31 cellular contexts compared by ENCODE assay signal in the genomic region with DNA sequence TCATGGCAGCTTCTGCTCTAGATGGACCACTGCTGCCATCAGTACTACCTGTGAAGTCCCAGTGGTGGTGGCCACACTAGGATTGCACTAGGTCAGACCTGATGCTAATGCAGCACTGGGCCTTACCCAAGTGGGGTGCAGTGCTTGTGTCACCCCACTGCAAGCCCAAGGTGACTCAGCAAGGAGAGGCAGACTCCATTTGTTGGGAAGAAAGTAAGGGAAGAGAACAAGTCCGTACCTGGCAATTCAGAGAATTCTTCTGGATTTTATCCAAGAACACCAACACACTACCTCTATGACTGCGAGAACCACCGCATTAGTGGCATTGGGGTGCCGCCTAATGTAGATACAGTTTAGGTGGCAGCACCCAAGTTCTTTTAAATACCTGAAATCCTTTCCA. TPM values are rescaled to one million over a fixed set of nuclear protein-coding genes. Genes with fewer than 3 reads are reported as not detected.
A peak's percentile ranks its signal among the peaks of the same experiment; 100 is the strongest.
DNase-seq lines count a peak whose midpoint lies in the region; ATAC-seq, FAIRE-seq and TF ChIP-seq lines count a peak whose summit lies in the region.
"Had no signal": no experiment of that assay in that cellular context is flagged by ENCODE, and none has a peak within 500 bp of the region (broad histone marks: within the 10 kb centered on the region; RNA-seq: fewer than 3 reads in every experiment).

No MANE protein-coding gene starts in this region.

- H3K36me3 Mint-ChIP-seq in activated T-helper 1 cell treated with anti-CD3 and anti-CD28 coated beads, Interleukin-12 subunit alpha, Interleukin-12 subunit beta, Interleukin-2, Interleukin-4 antibody, amounts not matched to agents 30 ng/mL and 10 ng/mL and 1 ng/mL, durations not matched to agents 14 hours and 24 hours and 36 hours (ENCODE audit: low read depth) = no peaks in the 10 kb centered on the region
- no peaks in the 10 kb centered on the region for H3K36me3 Mint-ChIP-seq in activated CD4-positive, alpha-beta T cell treated with anti-CD3 and anti-CD28 coated beads, Interleukin-2, amount 10 ng/mL, durations not matched to agents 7 days and 5 days (ENCODE audit: low read depth)
- H3K36me3 Mint-ChIP-seq: CD14-positive monocyte; CD4-positive, alpha-beta memory T cell; CD4-positive, CD25-positive, alpha-beta regulatory T cell; CD8-positive, alpha-beta memory T cell had no signal

- no peak overlapping the region for H3K4me3 ChIP-seq in mammary epithelial cell (replicated peaks in 1 of 3; ENCODE audit: insufficient read depth in 1 of 3, low read depth in 2 of 3, low read length in 3 of 3)
- H3K4me3 ChIP-seq in bronchial epithelial cell (ENCODE audit: low read depth, low read length) = no peak overlapping the region
- H3K4me3 ChIP-seq in keratinocyte (ENCODE audit: control insufficient read depth in 2 of 3, extremely low read depth in 1 of 3, insufficient read depth in 2 of 3, low read depth in 1 of 3, low read length in 3 of 3) = peak overlapping the region in 1 of 3 experiments; percentile 5
- H3K4me3 ChIP-seq: BLaER1, GM12878 had no signal

- no TSS peak for BruUV-seq in mammary epithelial cell (replicated peaks; lab: Mats Ljungman, UMichigan)

- no peaks in the 10 kb centered on the region for H3K4me1 Mint-ChIP-seq in activated T-helper 1 cell treated with anti-CD3 and anti-CD28 coated beads, Interleukin-12 subunit alpha, Interleukin-12 subunit beta, Interleukin-2, Interleukin-4 antibody, amounts not matched to agents 30 ng/mL and 10 ng/mL and 1 ng/mL, durations not matched to agents 14 hours and 24 hours and 36 hours (ENCODE audit: low read depth)
- no peaks in the 10 kb centered on the region for H3K4me1 Mint-ChIP-seq in activated CD4-positive, alpha-beta T cell treated with anti-CD3 and anti-CD28 coated beads, Interleukin-2, amount 10 ng/mL, durations not matched to agents 7 days and 5 days
- H3K4me1 Mint-ChIP-seq: CD4-positive, alpha-beta memory T cell; CD8-positive, alpha-beta memory T cell had no signal

- no peak overlapping the region for H3K4me3 Mint-ChIP-seq in activated T-helper 1 cell treated with anti-CD3 and anti-CD28 coated beads, Interleukin-12 subunit alpha, Interleukin-12 subunit beta, Interleukin-2, Interleukin-4 antibody, amounts not matched to agents 30 ng/mL and 10 ng/mL and 1 ng/mL, durations not matched to agents 14 hours and 24 hours and 36 hours
- no peak overlapping the region for H3K4me3 Mint-ChIP-seq in activated CD4-positive, alpha-beta T cell treated with anti-CD3 and anti-CD28 coated beads, Interleukin-2, amount 10 ng/mL, durations not matched to agents 7 days and 5 days
- H3K4me3 Mint-ChIP-seq: CD14-positive monocyte; CD4-positive, alpha-beta memory T cell; CD4-positive, CD25-positive, alpha-beta regulatory T cell; CD8-positive, alpha-beta memory T cell had no signal

- 24% methylated on average over 4 of the region's 4 CpGs for WGBS in mammary epithelial cell (ENCODE audit: low coverage, missing lambda C conversion rate)

- H3K27me3 ChIP-seq in mammary epithelial cell (ENCODE audit: insufficient read depth, low read length) (no peaks in the 10 kb centered on the region), bronchial epithelial cell (ENCODE audit: control insufficient read depth, insufficient read depth, low read length) (no peaks in the 10 kb centered on the region), keratinocyte (ENCODE audit: control insufficient read depth, extremely low read depth, insufficient read depth, low read length) (no peaks in the 10 kb centered on the region)
- H3K27me3 ChIP-seq: BE2C, BLaER1 had no signal

- H3K27ac ChIP-seq in mammary epithelial cell (ENCODE audit: insufficient read depth, low read depth, low read length) (no peak overlapping the region), keratinocyte (ENCODE audit: control insufficient read depth, insufficient read depth, low read length) (no peak overlapping the region), substantia nigra (ENCODE audit: low read depth, low read length, poor library complexity, severe bottlenecking) (no peak overlapping the region)
- H3K27ac ChIP-seq: BLaER1 had no signal

- H3K9me3 ChIP-seq in mammary epithelial cell (replicated peaks; ENCODE audit: insufficient read depth, low read length) (no peaks in the 10 kb centered on the region), keratinocyte (ENCODE audit: control insufficient read depth, low read depth, low read length) (no peaks in the 10 kb centered on the region)
- H3K9me3 ChIP-seq: BE2C had no signal

- H4K20me1 ChIP-seq in mammary epithelial cell (ENCODE audit: insufficient read depth, low read length) (no peaks in the 10 kb centered on the region), keratinocyte (ENCODE audit: control insufficient read depth, extremely low read depth, insufficient read depth, low read length) (no peaks in the 10 kb centered on the region)
- H4K20me1 ChIP-seq: BLaER1 had no signal

- POLR2A ChIA-PET in activated CD4-positive, alpha-beta T cell treated with anti-CD3 and anti-CD28 coated beads, Interleukin-2, amount 10 ng/mL, durations not matched to agents 7 days and 5 days (lab: Charles Lee) = no interaction called here

- no peaks in the 10 kb centered on the region for H3K36me3 ChIP-seq in mammary epithelial cell (ENCODE audit: insufficient read depth, low read length)
- H3K36me3 ChIP-seq in bronchial epithelial cell (ENCODE audit: control insufficient read depth, insufficient read depth, low read length) = no peaks in the 10 kb centered on the region
- H3K36me3 ChIP-seq in keratinocyte (ENCODE audit: control insufficient read depth in 2 of 2, extremely low read depth in 1 of 2, insufficient read depth in 2 of 2, low read length in 2 of 2) = no peaks in the 10 kb centered on the region
- H3K36me3 ChIP-seq: BE2C, BLaER1 had no signal

- intact Hi-C loops in mammary epithelial cell (cut with micrococcal nuclease) = no loop called here
- intact Hi-C loops in activated T-helper 1 cell treated with anti-CD3 and anti-CD28 coated beads, Interleukin-12 subunit alpha, Interleukin-12 subunit beta, Interleukin-2, Interleukin-4 antibody, amounts not matched to agents 30 ng/mL and 10 ng/mL and 1 ng/mL, durations not matched to agents 14 hours and 24 hours and 36 hours (cut with micrococcal nuclease) = no loop called here

- CTCF ChIA-PET in mammary epithelial cell (lab: Charles Lee; ENCODE audit: low non-redundant PET) = no interaction called here
- CTCF ChIA-PET in activated CD4-positive, alpha-beta T cell treated with anti-CD3 and anti-CD28 coated beads, Interleukin-2, amount 10 ng/mL, durations not matched to agents 7 days and 5 days (lab: Charles Lee) = no interaction called here

- H3K27ac Mint-ChIP-seq in activated T-helper 1 cell treated with anti-CD3 and anti-CD28 coated beads, Interleukin-12 subunit alpha, Interleukin-12 subunit beta, Interleukin-2, Interleukin-4 antibody, amounts not matched to agents 30 ng/mL and 10 ng/mL and 1 ng/mL, durations not matched to agents 14 hours and 24 hours and 36 hours = no peak overlapping the region
- no peak overlapping the region for H3K27ac Mint-ChIP-seq in activated CD4-positive, alpha-beta T cell treated with anti-CD3 and anti-CD28 coated beads, Interleukin-2, amount 10 ng/mL, durations not matched to agents 7 days and 5 days
- H3K27ac Mint-ChIP-seq: CD14-positive monocyte; CD4-positive, alpha-beta memory T cell; CD4-positive, CD25-positive, alpha-beta regulatory T cell; CD8-positive, alpha-beta memory T cell had no signal

- FAIRE-seq in bronchial epithelial cell (lab: Jason Lieb, UNC) (no peak), keratinocyte (lab: Jason Lieb, UNC) (peak; percentile 51)
- FAIRE-seq: A204.1, GM12878, GM12892, GM18507, GM19239 had no signal

- H3K4me1 ChIP-seq in mammary epithelial cell (ENCODE audit: insufficient read depth, low read length) (peaks cover 9% of the 10 kb centered on the region), keratinocyte (ENCODE audit: control insufficient read depth, extremely low read depth, insufficient read depth, low read length) (peaks cover 8% of the 10 kb centered on the region)
- H3K4me1 ChIP-seq: BE2C, BLaER1 had no signal

- peak; percentile 28 for ATAC-seq in esophagus mucosa
- ATAC-seq: GM12878 had no signal

- dilution Hi-C loops in mammary epithelial cell (cut with HindIII; ENCODE audit: low sequenced_read_pairs) (no loop called here), keratinocyte (cut with MboI; ENCODE audit: extremely low pct_ligation_motif_present, low sequenced_read_pairs) (no loop called here)

- H3K27me3 Mint-ChIP-seq in activated T-helper 1 cell treated with anti-CD3 and anti-CD28 coated beads, Interleukin-12 subunit alpha, Interleukin-12 subunit beta, Interleukin-2, Interleukin-4 antibody, amounts not matched to agents 30 ng/mL and 10 ng/mL and 1 ng/mL, durations not matched to agents 14 hours and 24 hours and 36 hours (ENCODE audit: insufficient read depth) = no peaks in the 10 kb centered on the region
- no peaks in the 10 kb centered on the region for H3K27me3 Mint-ChIP-seq in activated CD4-positive, alpha-beta T cell treated with anti-CD3 and anti-CD28 coated beads, Interleukin-2, amount 10 ng/mL, durations not matched to agents 7 days and 5 days
- H3K27me3 Mint-ChIP-seq: CD4-positive, alpha-beta memory T cell; CD4-positive, CD25-positive, alpha-beta regulatory T cell; CD8-positive, alpha-beta memory T cell had no signal

- H3K9ac ChIP-seq in mammary epithelial cell (ENCODE audit: insufficient read depth, low read length) (no peak overlapping the region), keratinocyte (ENCODE audit: control insufficient read depth, extremely low read depth, insufficient read depth, low read length) (no peak overlapping the region)
- H3K9ac ChIP-seq: BLaER1 had no signal

- H2AFZ ChIP-seq in mammary epithelial cell (ENCODE audit: low read depth, low read length) (peak overlapping the region; percentile 56), keratinocyte (ENCODE audit: control insufficient read depth, low read length) (peak overlapping the region; percentile 47)

- H3K9me1 ChIP-seq in keratinocyte (ENCODE audit: control insufficient read depth, extremely low read depth, insufficient read depth, low read length) = no peaks in the 10 kb centered on the region

- in situ Hi-C loops in mammary epithelial cell (cut with MboI; ENCODE audit: low sequenced_read_pairs in 2 of 2) = no loop called here

- H3K9me3 Mint-ChIP-seq in activated T-helper 1 cell treated with anti-CD3 and anti-CD28 coated beads, Interleukin-12 subunit alpha, Interleukin-12 subunit beta, Interleukin-2, Interleukin-4 antibody, amounts not matched to agents 30 ng/mL and 10 ng/mL and 1 ng/mL, durations not matched to agents 14 hours and 24 hours and 36 hours = peaks cover 11% of the 10 kb centered on the region
- H3K9me3 Mint-ChIP-seq in activated CD4-positive, alpha-beta T cell treated with anti-CD3 and anti-CD28 coated beads, Interleukin-2, amount 10 ng/mL, durations not matched to agents 7 days and 5 days = no peaks in the 10 kb centered on the region

- H3K79me2 ChIP-seq in mammary epithelial cell (ENCODE audit: insufficient read depth, low read length) = no peaks in the 10 kb centered on the region
- no peaks in the 10 kb centered on the region for H3K79me2 ChIP-seq in keratinocyte (ENCODE audit: control insufficient read depth, insufficient read depth, low read length)

- TF ChIP-seq CTCF in mammary epithelial cell (conservative IDR thresholded peaks at IDR 0.05 in 1 of 2, IDR thresholded peaks at IDR 0.05 in 1 of 2; ENCODE audit: extremely low read depth in 1 of 2, insufficient read depth in 1 of 2, low read depth in 1 of 2, low read length in 2 of 2) (peak in 1 of 2 donors; percentile 17), bronchial epithelial cell (IDR thresholded peaks at IDR 0.05; ENCODE audit: insufficient read depth, low read length, severe bottlenecking) (no peak), keratinocyte (optimal IDR thresholded peaks at IDR 0.05 in 1 of 3, IDR thresholded peaks at IDR 0.05 in 1 of 3, conservative IDR thresholded peaks at IDR 0.05 in 1 of 3; ENCODE audit: extremely low read depth in 1 of 3, insufficient read depth in 2 of 3, low read length in 3 of 3) (peak in 1 of 3 experiments; percentile 32)

- H3K4me2 ChIP-seq in mammary epithelial cell (ENCODE audit: insufficient read depth, low read depth, low read length) (no peak overlapping the region), keratinocyte (ENCODE audit: control insufficient read depth, extremely low read depth, insufficient read depth, low read depth, low read length) (no peak overlapping the region)
- H3K4me2 ChIP-seq: BLaER1 had no signal

- peak; percentile 25 for DNase-seq in mammary epithelial cell
- DNase-seq in bronchial epithelial cell (ENCODE audit: low read depth) = peak; percentile 27
- no peak for DNase-seq in keratinocyte (ENCODE audit: low read depth, low spot score)
- no peak for DNase-seq in activated T-helper 1 cell treated with anti-CD3 and anti-CD28 coated beads, Interleukin-12 subunit alpha, Interleukin-12 subunit beta, Interleukin-2, Interleukin-4 antibody, amounts not matched to agents 30 ng/mL and 10 ng/mL and 1 ng/mL, durations not matched to agents 14 hours and 24 hours and 36 hours (ENCODE audit: low spot score)
- no peak for DNase-seq in substantia nigra (lab: John Stamatoyannopoulos, UW)
- DNase-seq in activated CD4-positive, alpha-beta T cell treated with anti-CD3 and anti-CD28 coated beads, Interleukin-2, amount 10 ng/mL, durations not matched to agents 7 days and 5 days = no peak
- no peak for DNase-seq in Kasumi-1 (lab: John Stamatoyannopoulos, UW)
- DNase-seq: 8988T; ACHN; C1 segment of cervical spinal cord; CD4-positive, CD25-positive, alpha-beta regulatory T cell; CD8-positive, alpha-beta memory T cell; COR-L47; DMS 273 treated with DMSO at 0.1 percent for 48 hours; DMS153; DMS53; DMS79; DND-41; EL; GDM1 had no signal

RNA-seq across cellular contexts. Expression of a gene that starts 34.0 kb away (rescaled TPM):
- total RNA-seq in mammary epithelial cell = not detected
- not detected for polyA plus RNA-seq in mammary epithelial cell
- not detected for polyA minus RNA-seq in mammary epithelial cell
- not detected in 2 replicates for total RNA-seq in bronchial epithelial cell
- total RNA-seq in esophagus mucosa = not detected
- 0.07 to 0.50 TPM (median 0.19 TPM) in 3 replicates for polyA plus RNA-seq in keratinocyte
- 0.32 TPM for polyA plus RNA-seq in keratinocyte (2011; ENCODE audit: low read depth)
- 1.9 and 4.7 TPM in 2 replicates for polyA plus RNA-seq in keratinocyte (2011; cell fraction: cytosol; rRNA removed)
- 0.52 and 1.2 TPM in 2 replicates for polyA plus RNA-seq in keratinocyte (2011; cell fraction: nucleus; rRNA removed)
- 1.6 TPM in 1 of 2 replicates, not detected in the other for polyA plus RNA-seq in keratinocyte (2012; ENCODE audit: low replicate concordance)
- polyA minus RNA-seq in keratinocyte = 0.93 TPM in 1 of 3 replicates, not detected in the others
- 3.8 TPM for polyA minus RNA-seq in keratinocyte (2011; cell fraction: cytosol; rRNA and poly(A)+ RNA removed)
- polyA minus RNA-seq in keratinocyte (2011; cell fraction: nucleus; rRNA and poly(A)+ RNA removed) = 0.31 and 0.63 TPM in 2 replicates
- total RNA-seq in activated T-helper 1 cell treated with anti-CD3 and anti-CD28 coated beads, Interleukin-12 subunit alpha, Interleukin-12 subunit beta, Interleukin-2, Interleukin-4 antibody, amounts not matched to agents 30 ng/mL and 10 ng/mL and 1 ng/mL, durations not matched to agents 14 hours and 24 hours and 36 hours = not detected in 2 replicates
- total RNA-seq in activated CD4-positive, alpha-beta T cell treated with anti-CD3 and anti-CD28 coated beads, Interleukin-2, amount 10 ng/mL, durations not matched to agents 7 days and 5 days = not detected
- total RNA-seq: CD4-positive, alpha-beta memory T cell; CD4-positive, CD25-positive, alpha-beta regulatory T cell; CD8-positive, alpha-beta memory T cell; G401; GM12878 had no signal
- polyA plus RNA-seq: CD14-positive monocyte; CD4-positive, alpha-beta memory T cell; CD4-positive, CD25-positive, alpha-beta regulatory T cell; CD8-positive, alpha-beta memory T cell had no signal

Comparison
In these comparisons a context has a peak if more than half of its experiments do, and no peak if none do; other contexts are left out.
1. DNase-seq: peak in mammary epithelial cell (single experiment) and bronchial epithelial cell (single experiment); none in keratinocyte (single experiment), activated T-helper 1 cell treated with anti-CD3 and anti-CD28 coated beads, Interleukin-12 subunit alpha, Interleukin-12 subunit beta, Interleukin-2, Interleukin-4 antibody, amounts not matched to agents 30 ng/mL and 10 ng/mL and 1 ng/mL, durations not matched to agents 14 hours and 24 hours and 36 hours (single experiment), substantia nigra (0 of 49), activated CD4-positive, alpha-beta T cell treated with anti-CD3 and anti-CD28 coated beads, Interleukin-2, amount 10 ng/mL, durations not matched to agents 7 days and 5 days (single experiment) and Kasumi-1 (0 of 2).